8 cellular contexts compared by ENCODE assay signal in the genomic region with DNA sequence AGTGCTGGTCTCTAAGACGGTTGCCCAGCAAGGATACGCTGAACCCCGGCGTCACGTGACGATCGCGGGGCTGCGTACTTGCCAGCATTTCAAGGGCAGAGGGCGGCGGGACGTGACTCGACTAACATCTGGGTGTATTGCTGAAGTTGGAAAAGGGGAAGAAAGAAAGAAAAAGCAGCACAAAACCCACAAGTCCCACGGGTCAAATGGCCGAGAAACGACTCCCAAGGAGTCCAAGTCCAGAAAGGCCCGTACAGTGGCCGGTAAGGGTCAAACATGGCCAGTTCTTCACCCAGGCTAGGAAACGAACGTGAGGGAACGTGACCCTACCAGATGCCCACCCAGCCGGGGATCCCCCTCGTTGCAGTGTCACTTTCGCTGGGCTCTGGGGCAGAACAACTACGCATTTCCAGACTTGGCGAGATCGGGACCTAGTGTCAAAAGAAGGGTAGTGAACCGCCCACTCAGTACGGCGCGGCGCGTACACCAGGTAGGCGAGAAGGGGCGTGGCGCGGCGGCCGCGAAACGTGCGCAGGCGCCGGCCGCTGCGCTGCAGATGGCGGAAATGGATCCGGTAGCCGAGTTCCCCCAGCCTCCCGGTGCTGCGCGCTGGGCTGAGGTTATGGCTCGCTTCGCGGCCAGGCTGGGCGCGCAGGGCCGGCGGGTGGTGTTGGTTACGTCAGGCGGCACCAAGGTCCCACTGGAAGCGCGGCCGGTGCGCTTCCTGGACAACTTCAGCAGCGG. TPM values are rescaled to one million over a fixed set of nuclear protein-coding genes. Genes with fewer than 3 reads are reported as not detected.
A peak's percentile ranks its signal among the peaks of the same experiment; 100 is the strongest.
DNase-seq lines count a peak whose midpoint lies in the region; ATAC-seq and TF ChIP-seq lines count a peak whose summit lies in the region.

A gene (plus strand): TSS at position 534 of the 744 bp plus-strand sequence. CDS start 23 bp downstream, at position 557.
A gene with protein sequence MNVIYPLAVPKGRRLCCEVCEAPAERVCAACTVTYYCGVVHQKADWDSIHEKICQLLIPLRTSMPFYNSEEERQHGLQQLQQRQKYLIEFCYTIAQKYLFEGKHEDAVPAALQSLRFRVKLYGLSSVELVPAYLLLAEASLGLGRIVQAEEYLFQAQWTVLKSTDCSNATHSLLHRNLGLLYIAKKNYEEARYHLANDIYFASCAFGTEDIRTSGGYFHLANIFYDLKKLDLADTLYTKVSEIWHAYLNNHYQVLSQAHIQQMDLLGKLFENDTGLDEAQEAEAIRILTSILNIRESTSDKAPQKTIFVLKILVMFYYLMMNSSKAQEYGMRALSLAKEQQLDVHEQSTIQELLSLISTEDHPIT (minus strand): TSS at position 13 of the 744 bp plus-strand sequence. CDS start 25 bp downstream, outside the sequence.

- ATAC-seq in HG02588 (IDR thresholded peaks at IDR 0.05; ENCODE audit: unreplicated experiment) (peak; percentile 83), heart right ventricle (peak; percentile 95 to 98 (median 97)), upper lobe of right lung (peak; percentile 97)

- peak; percentile 95 for DNase-seq in GM12865 (ENCODE audit: low read depth)
- DNase-seq in NCI-H1092 (lab: John Stamatoyannopoulos, UW), result peak; percentile 87
- peak; percentile 69 for DNase-seq in adipocyte (ENCODE audit: low read depth)
- peak; percentile 83 to 93 for DNase-seq in heart right ventricle
- peak; percentile 96 for DNase-seq in posterior vena cava (ENCODE audit: low spot score)
- peak; percentile 95 for DNase-seq in upper lobe of right lung

- H3K4me3 ChIP-seq in GM12865 (ENCODE audit: low read depth, low read length) (peak within 1 kb of the TSS; percentile 78), SU-DHL-6 (ENCODE audit: insufficient read depth, low read length, poor library complexity, severe bottlenecking) (peak within 1 kb of the TSS; percentile 74), adipocyte (ENCODE audit: low read length) (peak within 1 kb of the TSS; percentile 98), heart right ventricle (peak within 1 kb of the TSS; percentile 78 to 96 (median 86)), upper lobe of right lung (peak within 1 kb of the TSS; percentile 97)

- H2AFZ ChIP-seq in SU-DHL-6 (ENCODE audit: low read depth, low read length, severe bottlenecking), result peak within 1 kb of the TSS; percentile 95

- H3K4me1 ChIP-seq in adipocyte (ENCODE audit: control insufficient read depth, insufficient read depth, low read length) (peaks cover 12% of the 10 kb centered on the region), heart right ventricle (peaks cover 7 to 30% (median 21%) of the 10 kb centered on the region in 9 donors), upper lobe of right lung (peaks cover 8% of the 10 kb centered on the region)

- WGBS in heart right ventricle, 2 donors, result 0% methylated on average over 48 to 66 of the region's 66 CpGs

- H3K4me2 ChIP-seq in SU-DHL-6 (ENCODE audit: low read depth, low read length, poor library complexity, severe bottlenecking), result peak within 1 kb of the TSS; percentile 88

- H3K9ac ChIP-seq in SU-DHL-6 (ENCODE audit: low read length), result peak within 1 kb of the TSS; percentile 92
- peak within 1 kb of the TSS; percentile 97 for H3K9ac ChIP-seq in adipocyte (ENCODE audit: low read length)

- peaks cover 6% of the 10 kb centered on the region; the same call in 1 of the 2 replicates for H3K36me3 ChIP-seq in SU-DHL-6 (ENCODE audit: low read length)
- H3K36me3 ChIP-seq in adipocyte (ENCODE audit: control insufficient read depth, insufficient read depth, low read length, severe bottlenecking), result peaks cover 33% of the 10 kb centered on the region
- H3K36me3 ChIP-seq in heart right ventricle, result peaks cover 0 to 39% (median 17%) of the 10 kb centered on the region in 9 donors
- peaks cover 33% of the 10 kb centered on the region for H3K36me3 ChIP-seq in upper lobe of right lung

- no peaks in the 10 kb centered on the region for H3K9me2 ChIP-seq in SU-DHL-6 (replicated peaks; ENCODE audit: insufficient read depth, low read length)

- H3K27me3 ChIP-seq in SU-DHL-6 (ENCODE audit: low read length) (no peaks in the 10 kb centered on the region), adipocyte (replicated peaks; ENCODE audit: control insufficient read depth, insufficient read depth, low read length) (no peaks in the 10 kb centered on the region), heart right ventricle (no peaks in the 10 kb centered on the region), upper lobe of right lung (no peaks in the 10 kb centered on the region)

- H3F3A ChIP-seq in SU-DHL-6 (ENCODE audit: insufficient read depth), result peaks cover 3% of the 10 kb centered on the region; the same call in 1 of the 2 replicates

- H3K9me3 ChIP-seq in SU-DHL-6 (ENCODE audit: insufficient read depth, low read length) (no peaks in the 10 kb centered on the region), adipocyte (ENCODE audit: control insufficient read depth, low read length) (no peaks in the 10 kb centered on the region), heart right ventricle (no peaks in the 10 kb centered on the region), upper lobe of right lung (no peaks in the 10 kb centered on the region)

- H3K79me2 ChIP-seq in SU-DHL-6 (ENCODE audit: insufficient read depth, low read length), result peaks cover 9% of the 10 kb centered on the region; the same call in 1 of the 2 replicates

- H3K27ac ChIP-seq in SU-DHL-6 (ENCODE audit: low read depth, low read length), result peak within 1 kb of the TSS; percentile 79
- peak within 1 kb of the TSS; percentile 92 to 99 (median 95) for H3K27ac ChIP-seq in heart right ventricle
- peak within 1 kb of the TSS; percentile 98 for H3K27ac ChIP-seq in upper lobe of right lung

- intact Hi-C loops in heart right ventricle (cut with DNase I), result loop anchor here in 6 of 10 donors (2.0 to 10.0 kb wide), 3 partner anchors 119 to 121 kb away; a partner anchor contains a TSS
- intact Hi-C loops in posterior vena cava (cut with DNase I), result no loop called here
- intact Hi-C loops in upper lobe of right lung (cut with DNase I), result no loop called here

- H4K20me1 ChIP-seq in SU-DHL-6 (ENCODE audit: low read depth, low read length), result no peaks in the 10 kb centered on the region

- TF ChIP-seq CTCF in GM12865 (IDR thresholded peaks at IDR 0.05; ENCODE audit: insufficient read depth, low read depth, low read length, missing control alignments), result no peak
- no peak for TF ChIP-seq CTCF in SU-DHL-6 (IDR thresholded peaks at IDR 0.05; ENCODE audit: insufficient read depth, low read length, poor library complexity, severe bottlenecking)
- peak in 1 of 9 donors; percentile 19 for TF ChIP-seq CTCF in heart right ventricle (IDR thresholded peaks at IDR 0.05)
- no peak for TF ChIP-seq CTCF in upper lobe of right lung (IDR thresholded peaks at IDR 0.05)

RNA-seq across cellular contexts. Expression of the first gene that starts in this region (rescaled TPM):
- 10 to 100 TPM; 33.2 to 50.0 (median 40.1) TPM for total RNA-seq in heart right ventricle
- 10 to 100 TPM; 43.5 to 45.8 TPM for polyA plus RNA-seq in heart right ventricle
- 10 to 100 TPM; 47.0 to 55.9 TPM for total RNA-seq in posterior vena cava
- total RNA-seq in upper lobe of right lung, result 52.8 TPM

RNA-seq across cellular contexts. Expression of the second gene that starts in this region (rescaled TPM):
- total RNA-seq in heart right ventricle (1 to 10 TPM in 9 of 10 donors, under 1 TPM in 1; 0.52 to 5.9 (median 2.9) TPM), posterior vena cava (under 1 TPM in 1 of 2 donors, not detected in 1; 0.69 TPM), upper lobe of right lung (1.9 TPM)
- under 1 TPM; 0.38 to 0.51 TPM for polyA plus RNA-seq in heart right ventricle

Comparison
In these comparisons a context has a peak if more than half of its experiments do, and no peak if none do; other contexts are left out.
1. Peak in every context shown above with its lines: DNase-seq, ATAC-seq, H3K4me3 ChIP-seq and H3K27ac ChIP-seq.
2. intact Hi-C loops: an anchor here in heart right ventricle (2.0 to 10.0 kb wide); none called in posterior vena cava and upper lobe of right lung.